14 cellular contexts compared by ENCODE assay signal in genomic region chr5:166713281-166713680, GRCh38.
"Had no signal": no experiment of that assay in that cellular context is flagged by ENCODE, and none has a peak within 500 bp of the region (broad histone marks: within the 10 kb centered on the region; RNA-seq: fewer than 3 reads in every experiment).

No MANE protein-coding gene starts in this region.

- H3K4me3 Mint-ChIP-seq: natural killer cell, neural crest cell had no signal

- DNase-seq: effector memory CD4-positive, alpha-beta T cell; glutamatergic neuron; natural killer cell; nucleus accumbens; pancreas; right cardiac atrium; small intestine; stimulated activated CD4-positive, alpha-beta T cell treated with anti-CD3 and anti-CD28 coated beads, Interleukin-12 subunit alpha, Interleukin-12 subunit beta, amount 100 ng/mL, for 4 hours; stimulated activated naive CD4-positive, alpha-beta T cell; trophoblast cell had no signal

- H3K27ac Mint-ChIP-seq: natural killer cell had no signal

- H3K27ac ChIP-seq: gastroesophageal sphincter, pancreas had no signal

- ATAC-seq: esophagus mucosa, gastroesophageal sphincter, natural killer cell, pancreas, right cardiac atrium had no signal

- H3K4me1 ChIP-seq: gastroesophageal sphincter, pancreas had no signal

- H3K36me3 Mint-ChIP-seq: natural killer cell had no signal

- H3K4me1 Mint-ChIP-seq: natural killer cell had no signal

- H3K4me3 ChIP-seq: gastroesophageal sphincter, pancreas had no signal

- H3K27me3 ChIP-seq: gastroesophageal sphincter, pancreas had no signal

- H3K36me3 ChIP-seq: gastroesophageal sphincter, pancreas had no signal

- H3K9me3 ChIP-seq: gastroesophageal sphincter, pancreas had no signal

- H3K27me3 Mint-ChIP-seq: progenitor cell of endocrine pancreas had no signal
